In genomic region chr3:22555753-22556152, GRCh38 we compare ENCODE assay signal across 25 cellular contexts.
"Had no signal": no experiment of that assay in that cellular context is flagged by ENCODE, and none has a peak within 500 bp of the region (broad histone marks: within the 10 kb centered on the region; RNA-seq: fewer than 3 reads in every experiment).

No MANE protein-coding gene starts in this region.

- H3K9me3 Mint-ChIP-seq: stimulated activated naive B cell treated with anti-CD40 and anti-IgM and Interleukin-4, amounts not matched to agents 10 μg/mL and 1 μg/mL and 100 μg/mL, for 72 hours had no signal

- H3K4me2 ChIP-seq: hepatocyte had no signal

- H3K9me3 ChIP-seq: adrenal gland, ascending aorta, left ventricle myocardium inferior, ovary, prostate gland had no signal

- H3K27ac ChIP-seq: adrenal gland, ascending aorta, brain microvascular endothelial cell, hepatocyte, left ventricle myocardium inferior, ovary, prostate gland had no signal

- H3K79me2 ChIP-seq: hepatocyte had no signal

- H3K4me1 Mint-ChIP-seq: activated T-helper 17 cell treated with anti-CD3 and anti-CD28 coated beads, Interleukin-2, amount 50 U/mL, for 72 hours; immature natural killer cell; natural killer cell; stimulated activated naive B cell treated with anti-CD40 and anti-IgM and Interleukin-4, amounts not matched to agents 10 μg/mL and 1 μg/mL and 100 μg/mL, for 72 hours had no signal

- H3K36me3 Mint-ChIP-seq: activated naive CD8-positive, alpha-beta T cell; immature natural killer cell; natural killer cell; stimulated activated naive B cell treated with anti-CD40 and anti-IgM and Interleukin-4, amounts not matched to agents 10 μg/mL and 1 μg/mL and 100 μg/mL, for 72 hours had no signal

- H3K4me3 Mint-ChIP-seq: activated naive CD8-positive, alpha-beta T cell; activated T-helper 17 cell treated with anti-CD3 and anti-CD28 coated beads, Interleukin-2, amount 50 U/mL, for 72 hours; effector memory CD8-positive, alpha-beta T cell; immature natural killer cell; natural killer cell; stimulated activated naive B cell treated with anti-CD40 and anti-IgM and Interleukin-4, amounts not matched to agents 10 μg/mL and 1 μg/mL and 100 μg/mL, for 72 hours had no signal

- H3K36me3 ChIP-seq: adrenal gland, ascending aorta, brain microvascular endothelial cell, left ventricle myocardium inferior, ovary, prostate gland had no signal

- H3K4me1 ChIP-seq: adrenal gland, ascending aorta, left ventricle myocardium inferior, prostate gland had no signal

- DNase-seq: activated CD4-positive, alpha-beta T cell treated with anti-CD3 and anti-CD28 coated beads for 1 hour; activated CD4-positive, alpha-beta T cell treated with anti-CD3 and anti-CD28 coated beads, Interleukin-2, amount 50 U/mL, for 1 hour; activated naive CD4-positive, alpha-beta T cell; activated T-cell treated with anti-CD3 and anti-CD28 coated beads, Interleukin-2, amount 50 U/mL, for 1 hour; adrenal gland; brain microvascular endothelial cell; caudate nucleus; effector memory CD8-positive, alpha-beta T cell; glutamatergic neuron; immature natural killer cell; left ventricle myocardium inferior; midbrain; natural killer cell; ovary; stimulated activated CD4-positive, alpha-beta T cell treated with anti-CD3 and anti-CD28 coated beads, Interleukin-2, amount 100 ng/mL, for 48 hours; stimulated activated CD8-positive, alpha-beta memory T cell treated with anti-CD3 and anti-CD28 coated beads, Interleukin-4, amount 100 ng/mL, for 48 hours; stimulated activated naive B cell treated with anti-CD40 and anti-IgM and Interleukin-4, amounts not matched to agents 10 μg/mL and 1 μg/mL and 100 μg/mL, for 72 hours; T-helper 9 cell; trophoblast cell had no signal

- ATAC-seq: activated T-helper 17 cell treated with anti-CD3 and anti-CD28 coated beads, Interleukin-2, amount 50 U/mL, for 72 hours; effector memory CD8-positive, alpha-beta T cell; esophagus mucosa; natural killer cell; stimulated activated naive B cell treated with anti-CD40 and anti-IgM and Interleukin-4, amounts not matched to agents 10 μg/mL and 1 μg/mL and 100 μg/mL, for 72 hours had no signal

- H3K27me3 ChIP-seq: adrenal gland, ascending aorta, brain microvascular endothelial cell, hepatocyte, ovary had no signal

- H3K27ac Mint-ChIP-seq: activated naive CD8-positive, alpha-beta T cell; activated T-helper 17 cell treated with anti-CD3 and anti-CD28 coated beads, Interleukin-2, amount 50 U/mL, for 72 hours; effector memory CD8-positive, alpha-beta T cell; immature natural killer cell; natural killer cell; stimulated activated naive B cell treated with anti-CD40 and anti-IgM and Interleukin-4, amounts not matched to agents 10 μg/mL and 1 μg/mL and 100 μg/mL, for 72 hours had no signal

- H2AFZ ChIP-seq: hepatocyte had no signal

- H3K4me3 ChIP-seq: adrenal gland, ascending aorta, hepatocyte, left ventricle myocardium inferior, ovary, prostate gland had no signal

- H3K27me3 Mint-ChIP-seq: activated naive CD8-positive, alpha-beta T cell; activated T-helper 17 cell treated with anti-CD3 and anti-CD28 coated beads, Interleukin-2, amount 50 U/mL, for 72 hours; effector memory CD8-positive, alpha-beta T cell had no signal
